ENCODE assay signal across 9 cellular contexts in genomic region chr1:198660341-198661056, GRCh38. TPM values are rescaled to one million over a fixed set of nuclear protein-coding genes. Genes with fewer than 3 reads are reported as not detected.
DNase-seq lines count a peak whose midpoint lies in the region; ATAC-seq and TF ChIP-seq lines count a peak whose summit lies in the region.
"Had no signal": no experiment of that assay in that cellular context is flagged by ENCODE, and none has a peak within 500 bp of the region (broad histone marks: within the 10 kb centered on the region; RNA-seq: fewer than 3 reads in every experiment).

No MANE protein-coding gene starts in this region.

- H3K9me3 ChIP-seq in vagina, result no peaks in the 10 kb centered on the region

- no peaks in the 10 kb centered on the region for H3K36me3 ChIP-seq in vagina

- H3K27ac Mint-ChIP-seq in effector memory CD8-positive, alpha-beta T cell, result peak overlapping the region; percentile 66 to 84
- no peak overlapping the region for H3K27ac Mint-ChIP-seq in endothelial cell (ENCODE audit: unreplicated experiment)

- H3K27me3 ChIP-seq in vagina, result no peaks in the 10 kb centered on the region

- H3K4me3 ChIP-seq in vagina, result no peak overlapping the region

- TF ChIP-seq CTCF in endothelial cell (IDR thresholded peaks at IDR 0.05; ENCODE audit: unreplicated experiment), result no peak
- TF ChIP-seq CTCF in vagina (IDR thresholded peaks at IDR 0.05), result no peak

- no peaks in the 10 kb centered on the region for H3K27me3 Mint-ChIP-seq in effector memory CD8-positive, alpha-beta T cell
- H3K27me3 Mint-ChIP-seq in endothelial cell (ENCODE audit: unreplicated experiment), result no peaks in the 10 kb centered on the region

- intact Hi-C loops in vagina (cut with DNase I), result no loop called here

- H3K4me3 Mint-ChIP-seq in effector memory CD8-positive, alpha-beta T cell, result peak overlapping the region; percentile 6 to 81
- no peak overlapping the region for H3K4me3 Mint-ChIP-seq in endothelial cell (ENCODE audit: unreplicated experiment)

- H3K4me1 Mint-ChIP-seq in effector memory CD8-positive, alpha-beta T cell (ENCODE audit: low read depth in 2 of 2), result peaks cover 43 to 67% of the 10 kb centered on the region in 2 donors
- H3K4me1 Mint-ChIP-seq in endothelial cell (ENCODE audit: unreplicated experiment), result peaks cover 8% of the 10 kb centered on the region

- no peak overlapping the region for H3K27ac ChIP-seq in vagina

- H3K4me1 ChIP-seq in vagina, result peaks cover 21% of the 10 kb centered on the region

- DNase-seq in effector memory CD8-positive, alpha-beta T cell, result peak in 1 of 3 experiments; percentile 33
- DNase-seq in NCI-H2196 (lab: John Stamatoyannopoulos, UW; ENCODE audit: unreplicated experiment), result no peak
- DNase-seq in endothelial cell (ENCODE audit: low spot score), result no peak
- DNase-seq in vagina (ENCODE audit: extremely low spot score in 2 of 2), result no peak
- DNase-seq: NCI-H510A had no signal

- no peaks in the 10 kb centered on the region for H3K9me3 Mint-ChIP-seq in effector memory CD8-positive, alpha-beta T cell
- no peaks in the 10 kb centered on the region for H3K9me3 Mint-ChIP-seq in endothelial cell (ENCODE audit: unreplicated experiment)

- no peak for TF ChIP-seq POLR2A in vagina (IDR thresholded peaks at IDR 0.05)

- H3K36me3 Mint-ChIP-seq in effector memory CD8-positive, alpha-beta T cell (ENCODE audit: insufficient read depth), result peaks cover 80% of the 10 kb centered on the region
- no peaks in the 10 kb centered on the region for H3K36me3 Mint-ChIP-seq in endothelial cell (ENCODE audit: low read depth, unreplicated experiment)

- ATAC-seq in GM18861 (IDR thresholded peaks at IDR 0.05; ENCODE audit: unreplicated experiment), result peak; percentile 26
- peak; percentile 48 for ATAC-seq in GM21619 (IDR thresholded peaks at IDR 0.05; ENCODE audit: unreplicated experiment)
- ATAC-seq in HG03521 (IDR thresholded peaks at IDR 0.05; ENCODE audit: unreplicated experiment), result peak; percentile 54
- peak; percentile 45 for ATAC-seq in effector memory CD8-positive, alpha-beta T cell (replicated peaks)

RNA-seq across cellular contexts. Expression of gene PTPRC, which starts 21.7 kb away (rescaled TPM):
- total RNA-seq in endothelial cell (ENCODE audit: unreplicated experiment) (not detected), vagina (33.4 TPM)
- total RNA-seq: bronchial epithelial cell had no signal

Comparison
In these comparisons a context has a peak if more than half of its experiments do, and no peak if none do; other contexts are left out.
1. RNA of gene PTPRC, which starts 21.7 kb away (total RNA-seq): 33.4 TPM in vagina (single experiment); not detected in endothelial cell (single experiment); every median in the first group is over 10 times any median in the second.
2. Peak in every context shown above with its lines, with median percentiles within 50 percentile points of each other: ATAC-seq.